Comparison of ENCODE assay signal across 29 cellular contexts in the genomic region with DNA sequence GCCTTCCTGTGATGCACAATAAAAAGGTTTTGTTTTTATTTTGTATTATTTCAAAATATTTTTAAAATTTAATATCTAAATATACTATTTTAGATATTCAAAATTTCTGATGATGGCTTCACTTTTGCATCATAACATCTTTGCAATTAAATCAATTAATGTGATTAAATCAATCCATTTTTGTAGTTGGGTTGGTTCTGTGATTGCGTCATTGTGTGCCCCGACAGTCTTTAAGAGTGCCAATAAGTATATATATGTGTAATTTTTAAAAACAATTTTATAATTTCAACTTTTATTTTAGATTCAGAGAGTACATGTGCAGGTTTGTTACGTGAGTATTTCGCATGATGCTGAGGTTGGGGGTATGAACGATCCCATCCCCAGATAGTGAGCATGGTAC.
"Had no signal": no experiment of that assay in that cellular context is flagged by ENCODE, and none has a peak within 500 bp of the region (broad histone marks: within the 10 kb centered on the region; RNA-seq: fewer than 3 reads in every experiment).

No MANE protein-coding gene starts in this region.

- H3K36me3 ChIP-seq: colonic mucosa, esophagus muscularis mucosa, esophagus squamous epithelium, gastrocnemius medialis, gastroesophageal sphincter, heart left ventricle, heart right ventricle had no signal

- DNase-seq: colonic mucosa; cortex of kidney; dermis blood vessel endothelial cell; dorsolateral prefrontal cortex; effector CD4-positive, alpha-beta T cell; effector CD8-positive, alpha-beta T cell; effector memory CD4-positive, alpha-beta T cell; effector memory CD8-positive, alpha-beta T cell; endodermal cell; erythroblast; esophagus squamous epithelium; foreskin fibroblast; foreskin keratinocyte; foreskin melanocyte; gastrocnemius medialis; glutamatergic neuron; head of caudate nucleus; heart left ventricle; heart right ventricle had no signal

- H3K4me1 ChIP-seq: colonic mucosa, esophagus muscularis mucosa, esophagus squamous epithelium, foreskin keratinocyte, gastrocnemius medialis, gastroesophageal sphincter, heart left ventricle, heart right ventricle had no signal

- H3K27ac Mint-ChIP-seq: dendritic cell treated with granulocyte-macrophage colony-stimulating factor and Interleukin-4, amounts not matched to agents 40 ng/mL and 50 ng/mL, for 4 days; effector memory CD8-positive, alpha-beta T cell; endodermal cell had no signal

- H3K4me3 ChIP-seq: colonic mucosa, coronary artery, dorsolateral prefrontal cortex, esophagus muscularis mucosa, esophagus squamous epithelium, gastrocnemius medialis, gastroesophageal sphincter, heart left ventricle, heart right ventricle, hepatocyte had no signal

- H2AFZ ChIP-seq: hepatocyte had no signal

- H3K27ac ChIP-seq: colonic mucosa, coronary artery, dorsolateral prefrontal cortex, epithelial cell of prostate, esophagus muscularis mucosa, esophagus squamous epithelium, foreskin keratinocyte, gastrocnemius medialis, gastroesophageal sphincter, heart left ventricle, heart right ventricle, hepatocyte had no signal

- H3K4me3 Mint-ChIP-seq: dendritic cell treated with granulocyte-macrophage colony-stimulating factor and Interleukin-4, amounts not matched to agents 40 ng/mL and 50 ng/mL, for 4 days; effector memory CD8-positive, alpha-beta T cell; endodermal cell had no signal

- ATAC-seq: effector memory CD8-positive, alpha-beta T cell; esophagus mucosa; foreskin keratinocyte; gastrocnemius medialis; gastroesophageal sphincter; heart left ventricle; heart right ventricle had no signal

- H3K9me3 ChIP-seq: colonic mucosa, gastrocnemius medialis had no signal

- FAIRE-seq: endometrium, endothelial cell of umbilical vein, frontal cortex had no signal

- H3K79me2 ChIP-seq: hepatocyte had no signal

- H3K27me3 ChIP-seq: colonic mucosa, dorsolateral prefrontal cortex, esophagus muscularis mucosa, esophagus squamous epithelium, foreskin keratinocyte, gastrocnemius medialis, gastroesophageal sphincter, heart left ventricle, heart right ventricle, hepatocyte had no signal

- H3K27me3 Mint-ChIP-seq: dendritic cell treated with granulocyte-macrophage colony-stimulating factor and Interleukin-4, amounts not matched to agents 40 ng/mL and 50 ng/mL, for 4 days had no signal

- H3K4me1 Mint-ChIP-seq: endodermal cell had no signal

- H3K4me2 ChIP-seq: hepatocyte had no signal
